17 cellular contexts compared by ENCODE assay signal in genomic region chr5:142857405-142857804, GRCh38.
DNase-seq lines count a peak whose midpoint lies in the region; ATAC-seq and TF ChIP-seq lines count a peak whose summit lies in the region.
"Had no signal": no experiment of that assay in that cellular context is flagged by ENCODE, and none has a peak within 500 bp of the region (broad histone marks: within the 10 kb centered on the region; RNA-seq: fewer than 3 reads in every experiment).

No MANE protein-coding gene starts in this region.

- TF ChIP-seq EP300 in stomach (IDR thresholded peaks at IDR 0.05), result no peak

- TF ChIP-seq POLR2A in stomach (IDR thresholded peaks at IDR 0.05), result no peak

- no peaks in the 10 kb centered on the region for H3K36me3 Mint-ChIP-seq in dendritic cell treated with granulocyte-macrophage colony-stimulating factor and Interleukin-4, amounts not matched to agents 40 ng/mL and 50 ng/mL, for 4 days (ENCODE audit: low read depth)
- H3K36me3 Mint-ChIP-seq: natural killer cell had no signal

- H3K4me1 ChIP-seq in stomach, result peaks cover 28 to 79% (median 47%) of the 10 kb centered on the region in 4 donors

- H3K9me3 ChIP-seq in stomach, result no peaks in the 10 kb centered on the region
- H3K9me3 ChIP-seq: BLaER1 had no signal

- peak overlapping the region in 4 of 5 donors; percentile 18 to 73 (median 34) for H3K27ac ChIP-seq in stomach
- H3K27ac ChIP-seq: BLaER1, GM23248 had no signal

- ATAC-seq in left colon (peak; percentile 30), HG03460 (IDR thresholded peaks at IDR 0.05; ENCODE audit: unreplicated experiment) (no peak)
- ATAC-seq: activated CD8-positive, alpha-beta T cell treated with anti-CD3 and anti-CD28 coated beads for 36 hours; left ventricle myocardium superior; natural killer cell; SK-N-SH treated with all-trans-retinoic acid at 6 μM for 48 hours had no signal

- WGBS in stomach, 5 donors, result 16 to 41% (median 26%) methylated on average over 4 of the region's 4 CpGs

- H3K27me3 ChIP-seq in stomach, result no peaks in the 10 kb centered on the region
- H3K27me3 ChIP-seq: BLaER1 had no signal

- peak; percentile 20 for DNase-seq in NCI-H69 (lab: John Stamatoyannopoulos, UW)
- no peak for DNase-seq in left colon
- DNase-seq in stomach, result no peak
- no peak for DNase-seq in NCI-H82 treated with DMSO at 0.1 percent for 48 hours (lab: John Stamatoyannopoulos, UW; ENCODE audit: unreplicated experiment)
- DNase-seq in effector CD8-positive, alpha-beta T cell (lab: John Stamatoyannopoulos, UW), result no peak
- DNase-seq: activated CD8-positive, alpha-beta T cell treated with anti-CD3 and anti-CD28 coated beads for 36 hours; amniotic stem cell; GM23248; left ventricle myocardium superior; natural killer cell; NCI-H187; NCI-H510A treated with DMSO at 0.1 percent for 48 hours; substantia nigra had no signal

- H3K4me3 Mint-ChIP-seq in dendritic cell treated with granulocyte-macrophage colony-stimulating factor and Interleukin-4, amounts not matched to agents 40 ng/mL and 50 ng/mL, for 4 days, result no peak overlapping the region
- H3K4me3 Mint-ChIP-seq: activated CD8-positive, alpha-beta T cell treated with anti-CD3 and anti-CD28 coated beads for 36 hours; natural killer cell had no signal

- H3K36me3 ChIP-seq in stomach, result no peaks in the 10 kb centered on the region
- H3K36me3 ChIP-seq: BLaER1 had no signal

- no peak for TF ChIP-seq CTCF in stomach (IDR thresholded peaks at IDR 0.05)

- H3K27ac Mint-ChIP-seq in dendritic cell treated with granulocyte-macrophage colony-stimulating factor and Interleukin-4, amounts not matched to agents 40 ng/mL and 50 ng/mL, for 4 days, result peak overlapping the region; percentile 42
- H3K27ac Mint-ChIP-seq: activated CD8-positive, alpha-beta T cell treated with anti-CD3 and anti-CD28 coated beads for 36 hours had no signal

- H3K9me3 Mint-ChIP-seq in dendritic cell treated with granulocyte-macrophage colony-stimulating factor and Interleukin-4, amounts not matched to agents 40 ng/mL and 50 ng/mL, for 4 days, result no peaks in the 10 kb centered on the region
- H3K9me3 Mint-ChIP-seq: activated CD8-positive, alpha-beta T cell treated with anti-CD3 and anti-CD28 coated beads for 36 hours; natural killer cell had no signal

- intact Hi-C loops in dendritic cell treated with granulocyte-macrophage colony-stimulating factor and Interleukin-4, amounts not matched to agents 40 ng/mL and 50 ng/mL, for 4 days (cut with micrococcal nuclease), result no loop called here
- intact Hi-C loops in left colon (cut with DNase I, micrococcal nuclease) (no loop called here), stomach (cut with DNase I; ENCODE audit: low total_unique reads) (no loop called here)

- H3K4me3 ChIP-seq in stomach, result no peak overlapping the region
- H3K4me3 ChIP-seq: BLaER1, GM23248 had no signal

- H3K27me3 Mint-ChIP-seq in dendritic cell treated with granulocyte-macrophage colony-stimulating factor and Interleukin-4, amounts not matched to agents 40 ng/mL and 50 ng/mL, for 4 days, result no peaks in the 10 kb centered on the region
- H3K27me3 Mint-ChIP-seq: activated CD8-positive, alpha-beta T cell treated with anti-CD3 and anti-CD28 coated beads for 36 hours had no signal

- H3K4me1 Mint-ChIP-seq in dendritic cell treated with granulocyte-macrophage colony-stimulating factor and Interleukin-4, amounts not matched to agents 40 ng/mL and 50 ng/mL, for 4 days (ENCODE audit: low read depth), result peaks cover 89% of the 10 kb centered on the region
